8 cellular contexts compared by ENCODE assay signal in genomic region chr12:12561305-12562015, GRCh38. TPM values are rescaled to one million over a fixed set of nuclear protein-coding genes. Genes with fewer than 3 reads are reported as not detected.
A peak's percentile ranks its signal among the peaks of the same experiment; 100 is the strongest.
DNase-seq lines count a peak whose midpoint lies in the region; ATAC-seq and TF ChIP-seq lines count a peak whose summit lies in the region.

No MANE protein-coding gene starts in this region.

- H3K36me3 ChIP-seq in Panc1 (ENCODE audit: control insufficient read depth, insufficient read depth, low read length): peaks cover 3% of the 10 kb centered on the region; the same call in 1 of the 2 replicates
- H3K36me3 ChIP-seq in testis (ENCODE audit: low read depth, missing control alignments): no peaks in the 10 kb centered on the region

- H3K4me3 ChIP-seq in Panc1 (ENCODE audit: low read depth in 2 of 2, low read length in 2 of 2) (peak overlapping the region; percentile 69 to 78), fibroblast of the aortic adventitia (ENCODE audit: low read depth, low read length) (peak overlapping the region; percentile 88), testis (peak overlapping the region; percentile 91 to 96)

- ATAC-seq in GM19324 (IDR thresholded peaks at IDR 0.05; ENCODE audit: low FRiP score, unreplicated experiment) (peak; percentile 30), Panc1 (peak; percentile 53), natural killer cell (peak; percentile 15 to 25 (median 18)), HG02981 (IDR thresholded peaks at IDR 0.05; ENCODE audit: unreplicated experiment) (no peak)

- CTCF ChIA-PET in Panc1 (lab: Charles Lee): no interaction called here

- peaks cover 10 to 13% of the 10 kb centered on the region in 2 donors for H3K4me1 Mint-ChIP-seq in natural killer cell

- no peak for TF ChIP-seq CTCF in 22Rv1 (IDR thresholded peaks at IDR 0.05)
- TF ChIP-seq CTCF in Panc1 (IDR thresholded peaks at IDR 0.05): peak; percentile 17; the same call in 1 of the 2 replicates
- TF ChIP-seq CTCF in fibroblast of the aortic adventitia (IDR thresholded peaks at IDR 0.05; ENCODE audit: insufficient read depth, low read length): no peak
- no peak for TF ChIP-seq CTCF in natural killer cell (IDR thresholded peaks at IDR 0.05)
- no peak for TF ChIP-seq CTCF in testis (IDR thresholded peaks at IDR 0.05)

- in situ Hi-C loops in Panc1 (cut with HindIII; ENCODE audit: low pct_unique_long_range_greater_than_20kb, low sequenced_read_pairs): no loop called here

- no peaks in the 10 kb centered on the region for H3K36me3 Mint-ChIP-seq in natural killer cell

- 0% methylated on average over 11 to 54 of the region's 60 CpGs for WGBS in testis, 2 donors

- peak overlapping the region; percentile 82 to 96 for H3K27ac Mint-ChIP-seq in natural killer cell

- H3K9me3 Mint-ChIP-seq in natural killer cell: no peaks in the 10 kb centered on the region

- DNase-seq in Panc1 (ENCODE audit: low read depth, low spot score) (no peak), fibroblast of the aortic adventitia (ENCODE audit: low read depth) (peak; percentile 45), natural killer cell (peak; percentile 55), testis (peak; percentile 45)
- peak; percentile 82 for DNase-seq in activated effector memory CD4-positive, alpha-beta T cell treated with anti-CD3 and anti-CD28 coated beads, Interleukin-2, amount 50 U/mL, for 16 hours

- intact Hi-C loops in Panc1 (cut with micrococcal nuclease; ENCODE audit: unreplicated experiment): no loop called here
- intact Hi-C loops in natural killer cell (cut with micrococcal nuclease): loop anchor here (1.0 to 5.0 kb wide), 5 partner anchors 51 to 204 kb away; partner anchors contain the start of genes BORCS5, CDKN1B and GPR19
- intact Hi-C loops in testis (cut with DNase I; ENCODE audit: low total_unique reads): loop anchor here (10.0 kb wide), 1 partner anchor 177 kb away; no protein-coding TSS in a partner anchor

- H3K9me3 ChIP-seq in Panc1 (ENCODE audit: control insufficient read depth, insufficient read depth, low read depth, low read length): no peaks in the 10 kb centered on the region
- no peaks in the 10 kb centered on the region for H3K9me3 ChIP-seq in testis

- BruUV-seq in Panc1 (replicated peaks; lab: Mats Ljungman, UMichigan): no TSS peak

- peak overlapping the region; percentile 95 for H3K4me3 Mint-ChIP-seq in natural killer cell

- H3K27me3 Mint-ChIP-seq in natural killer cell (ENCODE audit: low read depth in 2 of 2): peaks cover 0 to 3% of the 10 kb centered on the region in 2 donors

- H3K27ac ChIP-seq in 22Rv1: peak overlapping the region; percentile 99
- H3K27ac ChIP-seq in Panc1 (ENCODE audit: low read length): peak overlapping the region; percentile 81
- H3K27ac ChIP-seq in testis: peak overlapping the region; percentile 100

- TF ChIP-seq POLR2A in testis (IDR thresholded peaks at IDR 0.05): no peak

- POLR2A ChIA-PET in Panc1 (lab: Charles Lee): interaction anchor here (0.6 kb wide), 1 partner anchor 178 kb away, joined by 3 read pairs; no protein-coding TSS in a partner anchor

- H3K27me3 ChIP-seq in Panc1 (ENCODE audit: control insufficient read depth, insufficient read depth, low read length) (no peaks in the 10 kb centered on the region), testis (no peaks in the 10 kb centered on the region)

- H3K4me1 ChIP-seq in Panc1 (ENCODE audit: control insufficient read depth, insufficient read depth, low read length): peaks cover 15% of the 10 kb centered on the region
- H3K4me1 ChIP-seq in testis: peaks cover 19% of the 10 kb centered on the region

RNA-seq across cellular contexts. Expression of gene DUSP16, which starts 1.2 kb away (rescaled TPM):
- total RNA-seq in Panc1 (2021; ENCODE audit: unreplicated experiment) (12.9 TPM), fibroblast of the aortic adventitia (ENCODE audit: low replicate concordance) (5.9 and 6.8 TPM in 2 replicates), natural killer cell (10 to 100 TPM in 1 of 3 donors, 1 to 10 TPM in 2; 6.9 to 19.9 (median 10.0) TPM), testis (10 to 100 TPM; 42.1 to 48.6 TPM)
- 5.4 TPM for polyA plus RNA-seq in Panc1 (2012; ENCODE audit: insufficient read length)
- polyA plus RNA-seq in testis (ENCODE audit: insufficient read depth, low read depth, low replicate concordance): 22.5 TPM

RNA-seq across cellular contexts. Expression of gene CREBL2, which starts 50.2 kb away (rescaled TPM):
- 13.6 TPM for total RNA-seq in Panc1 (2021; ENCODE audit: unreplicated experiment)
- polyA plus RNA-seq in Panc1 (2012; ENCODE audit: insufficient read length): 9.1 TPM
- total RNA-seq in fibroblast of the aortic adventitia (ENCODE audit: low replicate concordance): 44.6 and 49.9 TPM in 2 replicates
- total RNA-seq in natural killer cell: 10 to 100 TPM in 2 of 3 donors, 1 to 10 TPM in 1; 9.0 to 13.1 (median 10.7) TPM
- total RNA-seq in testis: 10 to 100 TPM; 42.8 to 43.6 TPM
- polyA plus RNA-seq in testis (ENCODE audit: insufficient read depth, low read depth, low replicate concordance): 49.6 TPM
